1 cellular context compared by ENCODE assay signal in genomic region chr12:18696971-18697602, GRCh38.
TF ChIP-seq lines count a peak whose summit lies in the region.

No MANE protein-coding gene starts in this region.

TF ChIP-seq in K562, 482 proteins besides CTCF, POLR2A, EP300 and RAD21 (continued from another document and continues in another):
- TF ChIP-seq GTF2B (IDR thresholded peaks at IDR 0.05; ENCODE audit: extremely low read depth, insufficient read length) (no peak), CEBPZ (IDR thresholded peaks at IDR 0.05; ENCODE audit: borderline replicate concordance, low read depth, low read length) (no peak), NCOR1 (IDR thresholded peaks at IDR 0.05) (0 out of 2 replicates have a peak, but pooled peaks have one; percentile 33), ZNF717 (CRISPR knock-in tag; IDR thresholded peaks at IDR 0.05) (no peak), MCM5 (IDR thresholded peaks at IDR 0.05; ENCODE audit: low read depth) (no peak), TEAD4 (IDR thresholded peaks at IDR 0.05; ENCODE audit: low read length) (peak; percentile 66), TEAD4 (CRISPR knock-in tag; IDR thresholded peaks at IDR 0.05; ENCODE audit: borderline replicate concordance) (no peak), ZNF76 (CRISPR knock-in tag; IDR thresholded peaks at IDR 0.05; ENCODE audit: borderline replicate concordance) (no peak), ZNF407 (IDR thresholded peaks at IDR 0.05; ENCODE audit: low read depth) (no peak), ATF3 (IDR thresholded peaks at IDR 0.05) (peak; percentile 81), ATF3 (CRISPR knock-in tag; conservative IDR thresholded peaks at IDR 0.05) (no peak), SMARCA4 (IDR thresholded peaks at IDR 0.05) (peak; percentile 86), CBFA2T2 (conservative IDR thresholded peaks at IDR 0.05) (no peak; the same call in 1 of the 2 replicates), ZNF41 (CRISPR knock-in tag; conservative IDR thresholded peaks at IDR 0.05) (no peak), KAT2B (IDR thresholded peaks at IDR 0.05; ENCODE audit: low read depth, low read length) (no peak), IRF9 (tag; IDR thresholded peaks at IDR 0.05) (no peak), ARID3A (IDR thresholded peaks at IDR 0.05; ENCODE audit: borderline replicate concordance, low read depth, low read length) (no peak), TFAM (CRISPR knock-in tag; conservative IDR thresholded peaks at IDR 0.05) (no peak), MEIS2 (IDR thresholded peaks at IDR 0.05; ENCODE audit: partially characterized antibody) (peak; percentile 32), TRIM25 (IDR thresholded peaks at IDR 0.05; ENCODE audit: borderline replicate concordance) (no peak), ZNF280B (CRISPR knock-in tag; IDR thresholded peaks at IDR 0.05) (no peak), ZNF740 (CRISPR knock-in tag; IDR thresholded peaks at IDR 0.05) (no peak), ZNF740 (tag; IDR thresholded peaks at IDR 0.05) (no peak), TAL1 (IDR thresholded peaks at IDR 0.05) (peak; percentile 69)
